ENCODE assay signal across 18 cellular contexts in the genomic region with DNA sequence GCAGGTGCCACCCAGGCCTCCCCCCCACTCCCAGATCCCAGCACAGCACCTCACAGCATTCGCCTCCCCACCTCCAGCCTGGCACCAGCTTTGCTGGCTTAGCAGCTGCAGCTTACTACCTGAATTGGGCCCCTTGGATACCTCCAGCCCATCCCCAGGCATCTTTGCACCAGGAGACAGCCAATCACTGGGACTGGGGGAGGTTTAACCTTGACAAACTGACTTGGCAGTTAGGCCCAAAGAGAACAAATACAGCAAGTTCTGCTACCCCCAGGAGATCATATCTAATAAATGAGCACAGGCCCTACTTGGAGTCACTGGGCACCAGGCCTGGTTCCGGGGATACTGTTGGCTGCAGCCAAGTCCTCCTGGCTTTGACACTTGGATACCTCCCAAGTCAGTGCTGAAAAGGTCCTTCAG. TPM values are rescaled to one million over a fixed set of nuclear protein-coding genes. Genes with fewer than 3 reads are reported as not detected.
A peak's percentile ranks its signal among the peaks of the same experiment; 100 is the strongest.
DNase-seq lines count a peak whose midpoint lies in the region; ATAC-seq and TF ChIP-seq lines count a peak whose summit lies in the region.
"Had no signal": no experiment of that assay in that cellular context is flagged by ENCODE, and none has a peak within 500 bp of the region (broad histone marks: within the 10 kb centered on the region; RNA-seq: fewer than 3 reads in every experiment).

No MANE protein-coding gene starts in this region.

- H3K27me3 ChIP-seq in Panc1 (ENCODE audit: control insufficient read depth, insufficient read depth, low read length) (no peaks in the 10 kb centered on the region), heart right ventricle (no peaks in the 10 kb centered on the region)
- H3K27me3 ChIP-seq: colonic mucosa had no signal

- H3K4me3 ChIP-seq in Panc1 (ENCODE audit: low read depth in 2 of 2, low read length in 2 of 2) = no peak overlapping the region
- no peak overlapping the region for H3K4me3 ChIP-seq in heart right ventricle
- H3K4me3 ChIP-seq: colonic mucosa had no signal

- intact Hi-C loops in Panc1 (cut with micrococcal nuclease; ENCODE audit: unreplicated experiment) = no loop called here
- intact Hi-C loops in heart right ventricle (cut with DNase I) = loop anchor here in 2 of 10 donors (10.0 kb wide), 2 partner anchors 58 to 92 kb away; no protein-coding TSS in a partner anchor

- no peak overlapping the region for H3K27ac Mint-ChIP-seq in activated T-helper 17 cell treated with anti-CD3 and anti-CD28 coated beads, Interleukin-2, amount 50 U/mL, for 72 hours
- H3K27ac Mint-ChIP-seq: stimulated activated naive CD8-positive, alpha-beta T cell treated with anti-CD3 and anti-CD28 coated beads, Interleukin-15, amount 100 ng/mL, for 72 hours had no signal

- in situ Hi-C loops in Panc1 (cut with HindIII; ENCODE audit: low pct_unique_long_range_greater_than_20kb, low sequenced_read_pairs) = loop anchor here (5.0 kb wide), 1 partner anchor 99 kb away; no protein-coding TSS in a partner anchor

- H3K36me3 ChIP-seq in Panc1 (ENCODE audit: control insufficient read depth, insufficient read depth, low read length) (peaks cover 22% of the 10 kb centered on the region), heart right ventricle (peaks cover 0 to 66% (median 29%) of the 10 kb centered on the region in 9 donors)
- H3K36me3 ChIP-seq: colonic mucosa had no signal

- H3K27ac ChIP-seq in Panc1 (ENCODE audit: low read length) = peak overlapping the region; percentile 37; the same call in 1 of the 2 replicates
- peak overlapping the region in 7 of 10 donors; percentile 22 to 48 (median 33) for H3K27ac ChIP-seq in heart right ventricle
- H3K27ac ChIP-seq: colonic mucosa, KMS-11 had no signal

- ATAC-seq in Panc1 = peak; percentile 35
- ATAC-seq in heart right ventricle = peak; percentile 53 to 94 (median 84)
- no peak for ATAC-seq in activated T-helper 17 cell treated with anti-CD3 and anti-CD28 coated beads, Interleukin-2, amount 50 U/mL, for 72 hours (replicated peaks)
- ATAC-seq: naive thymus-derived CD4-positive, alpha-beta T cell; stimulated activated naive CD8-positive, alpha-beta T cell treated with anti-CD3 and anti-CD28 coated beads, Interleukin-15, amount 100 ng/mL, for 72 hours had no signal

- peaks cover 47% of the 10 kb centered on the region for H3K36me3 Mint-ChIP-seq in activated T-helper 17 cell treated with anti-CD3 and anti-CD28 coated beads, Interleukin-2, amount 50 U/mL, for 72 hours (ENCODE audit: low read depth)

- H3K4me1 Mint-ChIP-seq in activated T-helper 17 cell treated with anti-CD3 and anti-CD28 coated beads, Interleukin-2, amount 50 U/mL, for 72 hours = no peaks in the 10 kb centered on the region
- H3K4me1 Mint-ChIP-seq: naive thymus-derived CD4-positive, alpha-beta T cell; stimulated activated naive CD8-positive, alpha-beta T cell treated with anti-CD3 and anti-CD28 coated beads, Interleukin-15, amount 100 ng/mL, for 72 hours had no signal

- 42 to 48% methylated on average over 2 of the region's 2 CpGs for WGBS in heart right ventricle, 2 donors

- CTCF ChIA-PET in Panc1 (lab: Charles Lee) = interaction anchor here (1.2 kb wide), 1 partner anchor 9 kb away, joined by 4 read pairs; a partner anchor contains a TSS

- H3K9me3 ChIP-seq in Panc1 (ENCODE audit: control insufficient read depth, insufficient read depth, low read depth, low read length) (peaks cover under 1% of the 10 kb centered on the region; the same call in 1 of the 2 replicates), heart right ventricle (peaks cover 0 to 3% (median 0%) of the 10 kb centered on the region in 11 donors)
- H3K9me3 ChIP-seq: colonic mucosa had no signal

- no peaks in the 10 kb centered on the region for H3K9me3 Mint-ChIP-seq in activated T-helper 17 cell treated with anti-CD3 and anti-CD28 coated beads, Interleukin-2, amount 50 U/mL, for 72 hours
- H3K9me3 Mint-ChIP-seq: stimulated activated naive CD8-positive, alpha-beta T cell treated with anti-CD3 and anti-CD28 coated beads, Interleukin-15, amount 100 ng/mL, for 72 hours had no signal

- no peak for TF ChIP-seq CTCF in Panc1 (IDR thresholded peaks at IDR 0.05)
- no peak for TF ChIP-seq CTCF in heart right ventricle (IDR thresholded peaks at IDR 0.05)

- no TSS peak for BruUV-seq in Panc1 (replicated peaks; lab: Mats Ljungman, UMichigan)

- H3K27me3 Mint-ChIP-seq in activated T-helper 17 cell treated with anti-CD3 and anti-CD28 coated beads, Interleukin-2, amount 50 U/mL, for 72 hours = no peaks in the 10 kb centered on the region
- H3K27me3 Mint-ChIP-seq: naive thymus-derived CD4-positive, alpha-beta T cell; stimulated activated naive CD8-positive, alpha-beta T cell treated with anti-CD3 and anti-CD28 coated beads, Interleukin-15, amount 100 ng/mL, for 72 hours had no signal

- H3K4me1 ChIP-seq in Panc1 (ENCODE audit: control insufficient read depth, insufficient read depth, low read length) (peaks cover 19% of the 10 kb centered on the region), heart right ventricle (peaks cover 3 to 22% (median 12%) of the 10 kb centered on the region in 9 donors)
- H3K4me1 ChIP-seq: colonic mucosa had no signal

- POLR2A ChIA-PET in Panc1 (lab: Charles Lee) = interaction anchor here (1.1 kb wide), 1 partner anchor 48 kb away, joined by 5 read pairs; no protein-coding TSS in a partner anchor

- DNase-seq in Ammon's horn (ENCODE audit: low spot score) (peak; percentile 67), Panc1 (ENCODE audit: low read depth, low spot score) (no peak), heart right ventricle (peak; percentile 45 to 51), pons (ENCODE audit: low spot score) (peak; percentile 61), SHP77 treated with DMSO at 0.1 percent for 48 hours (lab: John Stamatoyannopoulos, UW) (no peak), mucosa of gallbladder (ENCODE audit: low spot score) (no peak)
- DNase-seq in NK-92 treated with Interleukin-12 subunit alpha and Interleukin-12 subunit beta, amount 100 ng/mL, for 24 hours (lab: John Stamatoyannopoulos, UW) = no peak
- DNase-seq: activated effector memory CD4-positive, alpha-beta T cell treated with Interleukin-2 at 50 U/mL for 16 hours; colonic mucosa; EL; H7; naive thymus-derived CD4-positive, alpha-beta T cell; NCI-H1105 treated with DMSO at 0.1 percent for 48 hours; NCI-H2171 treated with DMSO at 0.1 percent for 48 hours; stimulated activated naive CD8-positive, alpha-beta T cell treated with anti-CD3 and anti-CD28 coated beads, Interleukin-15, amount 100 ng/mL, for 72 hours had no signal

- no peak overlapping the region for H3K4me3 Mint-ChIP-seq in activated T-helper 17 cell treated with anti-CD3 and anti-CD28 coated beads, Interleukin-2, amount 50 U/mL, for 72 hours
- H3K4me3 Mint-ChIP-seq: naive thymus-derived CD4-positive, alpha-beta T cell; stimulated activated naive CD8-positive, alpha-beta T cell treated with anti-CD3 and anti-CD28 coated beads, Interleukin-15, amount 100 ng/mL, for 72 hours had no signal

RNA-seq across cellular contexts. Expression of a gene that starts 8.8 kb away (rescaled TPM):
- total RNA-seq in Panc1 (2021; ENCODE audit: unreplicated experiment) (48.2 TPM), heart right ventricle (10 to 100 TPM in 1 of 10 donors, 1 to 10 TPM in 9; 6.4 to 10.7 (median 7.5) TPM), mucosa of gallbladder (12.1 TPM)
- polyA plus RNA-seq in Panc1 (2012; ENCODE audit: insufficient read length) = 43.6 TPM
- 10 to 100 TPM in 1 of 2 donors, 1 to 10 TPM in 1; 7.3 to 12.8 TPM for polyA plus RNA-seq in heart right ventricle
- 10 to 100 TPM; 13.1 to 19.1 TPM for total RNA-seq in activated T-helper 17 cell treated with anti-CD3 and anti-CD28 coated beads, Interleukin-2, amount 50 U/mL, for 72 hours

RNA-seq across cellular contexts. Expression of a gene that starts 24.9 kb away (rescaled TPM):
- total RNA-seq in Panc1 (2021; ENCODE audit: unreplicated experiment) (6.2 TPM), heart right ventricle (not detected), mucosa of gallbladder (not detected)
- 2.8 TPM for polyA plus RNA-seq in Panc1 (2012; ENCODE audit: insufficient read length)
- not detected for polyA plus RNA-seq in heart right ventricle
- total RNA-seq in activated T-helper 17 cell treated with anti-CD3 and anti-CD28 coated beads, Interleukin-2, amount 50 U/mL, for 72 hours = under 1 TPM; 0.03 to 0.04 TPM
- total RNA-seq: lung microvascular endothelial cell had no signal
- polyA plus RNA-seq: naive thymus-derived CD4-positive, alpha-beta T cell had no signal

Comparison
In these comparisons a context has a peak if more than half of its experiments do, and no peak if none do; other contexts are left out.
1. DNase-seq: peak in Ammon's horn (single experiment), heart right ventricle (2 of 2) and pons (single experiment); none in Panc1 (single experiment), SHP77 treated with DMSO at 0.1 percent for 48 hours (single experiment), mucosa of gallbladder (single experiment) and NK-92 treated with Interleukin-12 subunit alpha and Interleukin-12 subunit beta, amount 100 ng/mL, for 24 hours (single experiment).